ENCODE assay signal across 2 cellular contexts in the genomic region with DNA sequence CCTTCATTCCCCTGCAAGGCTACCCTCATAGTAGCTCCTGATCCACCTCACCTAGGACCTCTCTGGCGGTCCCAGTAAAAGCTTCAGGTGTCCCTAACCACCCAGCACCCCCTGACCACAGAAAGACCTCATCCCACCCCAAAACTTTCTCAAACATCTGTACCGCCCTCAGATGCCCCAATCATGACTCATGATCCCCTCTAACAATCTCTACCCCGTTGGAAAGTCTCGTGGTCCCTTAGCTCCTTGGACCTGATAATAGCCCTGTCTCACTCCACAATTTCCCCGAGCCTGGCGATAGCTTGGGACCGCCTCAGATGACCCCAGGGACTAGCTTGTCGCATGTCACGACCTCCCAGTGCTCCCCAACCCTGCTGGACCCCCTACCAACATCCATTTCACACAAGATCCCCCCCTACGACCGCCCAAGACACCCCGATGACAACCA.
TF ChIP-seq lines count a peak whose summit lies in the region.

No MANE protein-coding gene starts in this region.

TF ChIP-seq in SK-N-SH, 30 proteins besides CTCF, POLR2A, EP300 and RAD21 (continued from another document):
- TF ChIP-seq NRF1 (IDR thresholded peaks at IDR 0.05; ENCODE audit: low read depth, low read length) (no peak), FOXJ3 (CRISPR knock-in tag; IDR thresholded peaks at IDR 0.05) (no peak), POLR2AphosphoS5 (IDR thresholded peaks at IDR 0.05; ENCODE audit: low read depth, low read length) (no peak), TAF1 (IDR thresholded peaks at IDR 0.05; ENCODE audit: borderline replicate concordance, low read depth, low read length) (no peak), MEF2A (IDR thresholded peaks at IDR 0.05; ENCODE audit: borderline replicate concordance, low read depth) (no peak), FOSL2 (IDR thresholded peaks at IDR 0.05; ENCODE audit: borderline replicate concordance, low read depth) (no peak), TCF12 (IDR thresholded peaks at IDR 0.05) (no peak), YY1 (IDR thresholded peaks at IDR 0.05; ENCODE audit: low read depth) (no peak), ELF1 (IDR thresholded peaks at IDR 0.05) (no peak), ZBTB33 (IDR thresholded peaks at IDR 0.05; ENCODE audit: borderline replicate concordance, low read depth) (no peak), RCOR1 (IDR thresholded peaks at IDR 0.05; ENCODE audit: low read length) (no peak), SIN3A (IDR thresholded peaks at IDR 0.05; ENCODE audit: borderline replicate concordance, low read depth, low read length) (no peak), MAX (IDR thresholded peaks at IDR 0.05; ENCODE audit: low read depth) (no peak)
- TF ChIP-seq, protein P1, sequence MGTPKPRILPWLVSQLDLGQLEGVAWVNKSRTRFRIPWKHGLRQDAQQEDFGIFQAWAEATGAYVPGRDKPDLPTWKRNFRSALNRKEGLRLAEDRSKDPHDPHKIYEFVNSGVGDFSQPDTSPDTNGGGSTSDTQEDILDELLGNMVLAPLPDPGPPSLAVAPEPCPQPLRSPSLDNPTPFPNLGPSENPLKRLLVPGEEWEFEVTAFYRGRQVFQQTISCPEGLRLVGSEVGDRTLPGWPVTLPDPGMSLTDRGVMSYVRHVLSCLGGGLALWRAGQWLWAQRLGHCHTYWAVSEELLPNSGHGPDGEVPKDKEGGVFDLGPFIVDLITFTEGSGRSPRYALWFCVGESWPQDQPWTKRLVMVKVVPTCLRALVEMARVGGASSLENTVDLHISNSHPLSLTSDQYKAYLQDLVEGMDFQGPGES (IDR thresholded peaks at IDR 0.05; ENCODE audit: low read depth, low read length): no peak

TF ChIP-seq in SK-N-SH treated with all-trans-retinoic acid at 6 μM for 48 hours, 23 proteins besides CTCF, POLR2A, EP300 and RAD21 (continued from another document):
- TF ChIP-seq, protein P2, sequence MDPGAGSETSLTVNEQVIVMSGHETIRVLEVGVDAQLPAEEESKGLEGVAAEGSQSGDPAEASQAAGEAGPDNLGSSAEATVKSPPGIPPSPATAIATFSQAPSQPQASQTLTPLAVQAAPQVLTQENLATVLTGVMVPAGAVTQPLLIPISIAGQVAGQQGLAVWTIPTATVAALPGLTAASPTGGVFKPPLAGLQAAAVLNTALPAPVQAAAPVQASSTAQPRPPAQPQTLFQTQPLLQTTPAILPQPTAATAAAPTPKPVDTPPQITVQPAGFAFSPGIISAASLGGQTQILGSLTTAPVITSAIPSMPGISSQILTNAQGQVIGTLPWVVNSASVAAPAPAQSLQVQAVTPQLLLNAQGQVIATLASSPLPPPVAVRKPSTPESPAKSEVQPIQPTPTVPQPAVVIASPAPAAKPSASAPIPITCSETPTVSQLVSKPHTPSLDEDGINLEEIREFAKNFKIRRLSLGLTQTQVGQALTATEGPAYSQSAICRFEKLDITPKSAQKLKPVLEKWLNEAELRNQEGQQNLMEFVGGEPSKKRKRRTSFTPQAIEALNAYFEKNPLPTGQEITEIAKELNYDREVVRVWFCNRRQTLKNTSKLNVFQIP (CRISPR knock-in tag; IDR thresholded peaks at IDR 0.05; ENCODE audit: borderline replicate concordance, low read depth): no peak
- TF ChIP-seq, protein P3, sequence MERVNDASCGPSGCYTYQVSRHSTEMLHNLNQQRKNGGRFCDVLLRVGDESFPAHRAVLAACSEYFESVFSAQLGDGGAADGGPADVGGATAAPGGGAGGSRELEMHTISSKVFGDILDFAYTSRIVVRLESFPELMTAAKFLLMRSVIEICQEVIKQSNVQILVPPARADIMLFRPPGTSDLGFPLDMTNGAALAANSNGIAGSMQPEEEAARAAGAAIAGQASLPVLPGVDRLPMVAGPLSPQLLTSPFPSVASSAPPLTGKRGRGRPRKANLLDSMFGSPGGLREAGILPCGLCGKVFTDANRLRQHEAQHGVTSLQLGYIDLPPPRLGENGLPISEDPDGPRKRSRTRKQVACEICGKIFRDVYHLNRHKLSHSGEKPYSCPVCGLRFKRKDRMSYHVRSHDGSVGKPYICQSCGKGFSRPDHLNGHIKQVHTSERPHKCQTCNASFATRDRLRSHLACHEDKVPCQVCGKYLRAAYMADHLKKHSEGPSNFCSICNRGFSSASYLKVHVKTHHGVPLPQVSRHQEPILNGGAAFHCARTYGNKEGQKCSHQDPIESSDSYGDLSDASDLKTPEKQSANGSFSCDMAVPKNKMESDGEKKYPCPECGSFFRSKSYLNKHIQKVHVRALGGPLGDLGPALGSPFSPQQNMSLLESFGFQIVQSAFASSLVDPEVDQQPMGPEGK (CRISPR knock-in tag; IDR thresholded peaks at IDR 0.05; ENCODE audit: borderline replicate concordance): no peak
- TF ChIP-seq TSHZ2 (CRISPR knock-in tag; IDR thresholded peaks at IDR 0.05) (no peak), SNAI2 (CRISPR knock-in tag; IDR thresholded peaks at IDR 0.05) (no peak), TOX (CRISPR knock-in tag; IDR thresholded peaks at IDR 0.05; ENCODE audit: borderline replicate concordance) (no peak), ZFP30 (CRISPR knock-in tag; IDR thresholded peaks at IDR 0.05) (no peak)
